25 cellular contexts compared by ENCODE assay signal in the genomic region with DNA sequence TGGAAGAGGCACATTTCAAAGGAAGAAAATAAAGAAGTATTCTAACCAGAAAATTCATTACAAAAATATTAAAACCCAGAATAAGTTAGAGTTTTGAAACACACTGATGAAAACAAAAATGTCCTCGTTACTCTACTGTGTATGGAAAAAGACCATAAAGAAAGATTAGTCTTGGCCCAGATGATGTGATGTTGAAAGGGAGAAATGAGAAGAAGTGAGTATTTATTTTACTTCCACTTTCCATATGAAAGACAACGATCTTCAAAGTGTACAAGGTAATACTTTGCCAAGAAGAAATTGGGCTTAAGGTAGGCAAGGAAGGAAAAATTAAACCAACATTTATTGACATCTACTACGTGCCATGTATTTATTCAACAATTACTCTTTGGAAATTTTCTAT. TPM values are rescaled to one million over a fixed set of nuclear protein-coding genes. Genes with fewer than 3 reads are reported as not detected.
DNase-seq lines count a peak whose midpoint lies in the region; ATAC-seq, FAIRE-seq and TF ChIP-seq lines count a peak whose summit lies in the region.
"Had no signal": no experiment of that assay in that cellular context is flagged by ENCODE, and none has a peak within 500 bp of the region (broad histone marks: within the 10 kb centered on the region; RNA-seq: fewer than 3 reads in every experiment).

No MANE protein-coding gene starts in this region.

- no peak for TF ChIP-seq CTCF in keratinocyte (optimal IDR thresholded peaks at IDR 0.05 in 1 of 3, IDR thresholded peaks at IDR 0.05 in 1 of 3, conservative IDR thresholded peaks at IDR 0.05 in 1 of 3; ENCODE audit: extremely low read depth in 1 of 3, insufficient read depth in 2 of 3, low read length in 3 of 3)

- H4K20me1 ChIP-seq in keratinocyte (ENCODE audit: control insufficient read depth, extremely low read depth, insufficient read depth, low read length), result no peaks in the 10 kb centered on the region
- H4K20me1 ChIP-seq: BLaER1 treated with 17β-estradiol and CSF1 and Interleukin-3, amounts not matched to agents 10 nM and 100 nM had no signal

- no peaks in the 10 kb centered on the region for H3K27me3 ChIP-seq in keratinocyte (ENCODE audit: control insufficient read depth, extremely low read depth, insufficient read depth, low read length)
- H3K27me3 ChIP-seq: ascending aorta; BLaER1 treated with 17β-estradiol and CSF1 and Interleukin-3, amounts not matched to agents 10 nM and 100 nM; esophagus muscularis mucosa had no signal

- H3K9me3 Mint-ChIP-seq in activated CD4-positive, alpha-beta memory T cell treated with anti-CD3 and anti-CD28 coated beads, Interleukin-2, amount 10 ng/mL, durations not matched to agents 7 days and 5 days, result peaks cover 2% of the 10 kb centered on the region
- no peaks in the 10 kb centered on the region for H3K9me3 Mint-ChIP-seq in activated CD4-positive, alpha-beta memory T cell treated with anti-CD3 and anti-CD28 coated beads for 36 hours

- CTCF ChIA-PET in activated CD4-positive, alpha-beta memory T cell treated with anti-CD3 and anti-CD28 coated beads, Interleukin-2, amount 10 ng/mL, durations not matched to agents 7 days and 5 days (lab: Charles Lee), result no interaction called here
- CTCF ChIA-PET in activated CD4-positive, alpha-beta memory T cell treated with anti-CD3 and anti-CD28 coated beads for 36 hours (lab: Charles Lee), result interaction anchor here (0.6 to 0.9 kb wide), 2 partner anchors 955 to 1059 kb away, joined by 3 read pairs; no protein-coding TSS in a partner anchor

- peaks cover 26% of the 10 kb centered on the region for H3K4me1 Mint-ChIP-seq in activated CD4-positive, alpha-beta memory T cell treated with anti-CD3 and anti-CD28 coated beads, Interleukin-2, amount 10 ng/mL, durations not matched to agents 7 days and 5 days
- peaks cover 24% of the 10 kb centered on the region for H3K4me1 Mint-ChIP-seq in activated CD4-positive, alpha-beta memory T cell treated with anti-CD3 and anti-CD28 coated beads for 36 hours (ENCODE audit: low read depth)
- H3K4me1 Mint-ChIP-seq: nephron had no signal

- dilution Hi-C loops in keratinocyte (cut with MboI; ENCODE audit: extremely low pct_ligation_motif_present, low sequenced_read_pairs), result no loop called here

- POLR2A ChIA-PET in activated CD4-positive, alpha-beta memory T cell treated with anti-CD3 and anti-CD28 coated beads, Interleukin-2, amount 10 ng/mL, durations not matched to agents 7 days and 5 days (lab: Charles Lee), result no interaction called here
- POLR2A ChIA-PET in activated CD4-positive, alpha-beta memory T cell treated with anti-CD3 and anti-CD28 coated beads for 36 hours (lab: Charles Lee), result no interaction called here

- intact Hi-C loops in activated CD4-positive, alpha-beta memory T cell treated with anti-CD3 and anti-CD28 coated beads for 36 hours (cut with micrococcal nuclease), result loop anchor here (1.0 to 5.0 kb wide), 3 partner anchors 257 to 749 kb away; a partner anchor contains a TSS

- no peak overlapping the region for H3K27ac Mint-ChIP-seq in activated CD4-positive, alpha-beta memory T cell treated with anti-CD3 and anti-CD28 coated beads, Interleukin-2, amount 10 ng/mL, durations not matched to agents 7 days and 5 days
- no peak overlapping the region for H3K27ac Mint-ChIP-seq in activated CD4-positive, alpha-beta memory T cell treated with anti-CD3 and anti-CD28 coated beads for 36 hours
- H3K27ac Mint-ChIP-seq: nephron had no signal

- no peak for FAIRE-seq in keratinocyte (lab: Jason Lieb, UNC)
- FAIRE-seq: A204.1, HTR-8/SVneo had no signal

- no peak overlapping the region for H3K27ac ChIP-seq in keratinocyte (ENCODE audit: control insufficient read depth, insufficient read depth, low read length)
- H3K27ac ChIP-seq: ascending aorta; BLaER1 treated with 17β-estradiol and CSF1 and Interleukin-3, amounts not matched to agents 10 nM and 100 nM; esophagus muscularis mucosa had no signal

- no peaks in the 10 kb centered on the region for H3K36me3 ChIP-seq in keratinocyte (ENCODE audit: control insufficient read depth in 2 of 2, extremely low read depth in 1 of 2, insufficient read depth in 2 of 2, low read length in 2 of 2)
- H3K36me3 ChIP-seq: ascending aorta; BLaER1 treated with 17β-estradiol and CSF1 and Interleukin-3, amounts not matched to agents 10 nM and 100 nM; esophagus muscularis mucosa had no signal

- H3K9me3 ChIP-seq in keratinocyte (ENCODE audit: control insufficient read depth, low read depth, low read length), result no peaks in the 10 kb centered on the region
- H3K9me3 ChIP-seq: ascending aorta; BLaER1 treated with 17β-estradiol and CSF1 and Interleukin-3, amounts not matched to agents 10 nM and 100 nM; esophagus muscularis mucosa had no signal

- peak overlapping the region; percentile 0 for H2AFZ ChIP-seq in keratinocyte (ENCODE audit: control insufficient read depth, low read length)

- no peaks in the 10 kb centered on the region for H3K9me1 ChIP-seq in keratinocyte (ENCODE audit: control insufficient read depth, extremely low read depth, insufficient read depth, low read length)

- DNase-seq in activated CD4-positive, alpha-beta memory T cell treated with anti-CD3 and anti-CD28 coated beads, Interleukin-2, amount 10 ng/mL, durations not matched to agents 7 days and 5 days, result no peak
- no peak for DNase-seq in activated CD4-positive, alpha-beta memory T cell treated with anti-CD3 and anti-CD28 coated beads for 36 hours
- DNase-seq in MV-4-11 (lab: John Stamatoyannopoulos, UW), result peak; percentile 44
- no peak for DNase-seq in keratinocyte (ENCODE audit: low read depth, low spot score)
- DNase-seq in NCI-H748 (lab: John Stamatoyannopoulos, UW; ENCODE audit: unreplicated experiment), result no peak
- DNase-seq: cerebellar nuclear complex, DMS 273 treated with DMSO at 0.1 percent for 48 hours, GDM1, Kasumi-1, NCI-H1417 treated with DMSO at 0.1 percent for 48 hours, NCI-H2171, NCI-H526 treated with DMSO at 0.1 percent for 48 hours, PC-3, SIG-M5 had no signal

- H3K4me3 Mint-ChIP-seq in activated CD4-positive, alpha-beta memory T cell treated with anti-CD3 and anti-CD28 coated beads, Interleukin-2, amount 10 ng/mL, durations not matched to agents 7 days and 5 days, result peak overlapping the region; percentile 23
- H3K4me3 Mint-ChIP-seq in activated CD4-positive, alpha-beta memory T cell treated with anti-CD3 and anti-CD28 coated beads for 36 hours, result no peak overlapping the region
- H3K4me3 Mint-ChIP-seq: nephron had no signal

- no peak overlapping the region for H3K9ac ChIP-seq in keratinocyte (ENCODE audit: control insufficient read depth, extremely low read depth, insufficient read depth, low read length)
- H3K9ac ChIP-seq: BLaER1 treated with 17β-estradiol and CSF1 and Interleukin-3, amounts not matched to agents 10 nM and 100 nM had no signal

- H3K4me2 ChIP-seq in keratinocyte (ENCODE audit: control insufficient read depth, extremely low read depth, insufficient read depth, low read depth, low read length), result no peak overlapping the region
- H3K4me2 ChIP-seq: BLaER1 treated with 17β-estradiol and CSF1 and Interleukin-3, amounts not matched to agents 10 nM and 100 nM had no signal

- H3K4me1 ChIP-seq in keratinocyte (ENCODE audit: control insufficient read depth, extremely low read depth, insufficient read depth, low read length), result no peaks in the 10 kb centered on the region
- H3K4me1 ChIP-seq: ascending aorta, esophagus muscularis mucosa had no signal

- H3K27me3 Mint-ChIP-seq in activated CD4-positive, alpha-beta memory T cell treated with anti-CD3 and anti-CD28 coated beads, Interleukin-2, amount 10 ng/mL, durations not matched to agents 7 days and 5 days, result no peaks in the 10 kb centered on the region
- H3K27me3 Mint-ChIP-seq in activated CD4-positive, alpha-beta memory T cell treated with anti-CD3 and anti-CD28 coated beads for 36 hours, result no peaks in the 10 kb centered on the region

- ATAC-seq in GM21515 (IDR thresholded peaks at IDR 0.05; ENCODE audit: unreplicated experiment) (peak; percentile 56), HG02981 (IDR thresholded peaks at IDR 0.05; ENCODE audit: unreplicated experiment) (no peak), GM18870 (IDR thresholded peaks at IDR 0.05; ENCODE audit: unreplicated experiment) (no peak)
- ATAC-seq: activated CD4-positive, CD25-positive, alpha-beta regulatory T cell treated with anti-CD3 and anti-CD28 coated beads, Interleukin-2, amount 50 U/mL, for 24 hours; PC-3 had no signal

- no peaks in the 10 kb centered on the region for H3K79me2 ChIP-seq in keratinocyte (ENCODE audit: control insufficient read depth, insufficient read depth, low read length)

- H3K36me3 Mint-ChIP-seq in activated CD4-positive, alpha-beta memory T cell treated with anti-CD3 and anti-CD28 coated beads, Interleukin-2, amount 10 ng/mL, durations not matched to agents 7 days and 5 days (ENCODE audit: low read depth), result no peaks in the 10 kb centered on the region
- no peaks in the 10 kb centered on the region for H3K36me3 Mint-ChIP-seq in activated CD4-positive, alpha-beta memory T cell treated with anti-CD3 and anti-CD28 coated beads for 36 hours

- H3K4me3 ChIP-seq in keratinocyte (ENCODE audit: control insufficient read depth in 2 of 3, extremely low read depth in 1 of 3, insufficient read depth in 2 of 3, low read depth in 1 of 3, low read length in 3 of 3), result no peak overlapping the region
- H3K4me3 ChIP-seq: ascending aorta; BLaER1 treated with 17β-estradiol and CSF1 and Interleukin-3, amounts not matched to agents 10 nM and 100 nM; esophagus muscularis mucosa had no signal

RNA-seq across cellular contexts. Expression of a gene that starts 48.6 kb away (rescaled TPM):
- not detected for total RNA-seq in activated CD4-positive, alpha-beta memory T cell treated with anti-CD3 and anti-CD28 coated beads, Interleukin-2, amount 10 ng/mL, durations not matched to agents 7 days and 5 days
- not detected for total RNA-seq in activated CD4-positive, alpha-beta memory T cell treated with anti-CD3 and anti-CD28 coated beads for 36 hours
- not detected in 3 replicates for polyA plus RNA-seq in keratinocyte
- polyA plus RNA-seq in keratinocyte (2011; ENCODE audit: low read depth), result not detected
- polyA plus RNA-seq in keratinocyte (2011; cell fraction: cytosol; rRNA removed), result 0.34 TPM in 1 of 2 replicates, not detected in the other
- polyA plus RNA-seq in keratinocyte (2011; cell fraction: nucleus; rRNA removed), result not detected in 2 replicates
- not detected in 2 replicates for polyA plus RNA-seq in keratinocyte (2012; ENCODE audit: low replicate concordance)
- not detected in 3 replicates for polyA minus RNA-seq in keratinocyte
- not detected for polyA minus RNA-seq in keratinocyte (2011; cell fraction: cytosol; rRNA and poly(A)+ RNA removed)
- polyA minus RNA-seq in keratinocyte (2011; cell fraction: nucleus; rRNA and poly(A)+ RNA removed), result not detected in 2 replicates
- total RNA-seq: PC-3; T-helper 2 cell treated with Interferon-gamma antibody and Interleukin-4, amounts not matched to agents 100 ng/mL and 5 ng/mL, for 36 hours had no signal
